20 cellular contexts compared by ENCODE assay signal in genomic region chr3:129006864-129007263, GRCh38. TPM values are rescaled to one million over a fixed set of nuclear protein-coding genes. Genes with fewer than 3 reads are reported as not detected.
"Had no signal": no experiment of that assay in that cellular context is flagged by ENCODE, and none has a peak within 500 bp of the region (broad histone marks: within the 10 kb centered on the region; RNA-seq: fewer than 3 reads in every experiment).

No MANE protein-coding gene starts in this region.

- ATAC-seq: mucosa of descending colon, natural killer cell had no signal

- H3K4me3 Mint-ChIP-seq: activated naive CD8-positive, alpha-beta T cell treated with anti-CD3 and anti-CD28 coated beads, Interleukin-2, amount 10 ng/mL, durations not matched to agents 7 days and 5 days; brain; memory B cell; natural killer cell; type B pancreatic cell had no signal

- H3K27ac ChIP-seq: coronary artery, neutrophil, suprapubic skin had no signal

- FAIRE-seq: frontal cortex, islet of Langerhans, small intestine had no signal

- DNase-seq: activated CD4-positive, CD25-positive, alpha-beta regulatory T cell treated with anti-CD3 and anti-CD28 coated beads, Interleukin-2, amount 50 U/mL, for 72 hours; activated naive CD4-positive, alpha-beta T cell; activated T-cell treated with anti-CD3 and anti-CD28 coated beads for 4 hours; central memory CD4-positive, alpha-beta T cell; mucosa of descending colon; natural killer cell; small intestine; stimulated activated CD4-positive, alpha-beta T cell treated with anti-CD3 and anti-CD28 coated beads, Interleukin-4, amount 100 ng/mL, for 24 hours; stimulated activated naive CD4-positive, alpha-beta T cell treated with Interleukin-2 at 50 U/mL for 16 hours; T-helper 9 cell had no signal

- H3K27ac Mint-ChIP-seq: activated naive CD8-positive, alpha-beta T cell treated with anti-CD3 and anti-CD28 coated beads, Interleukin-2, amount 10 ng/mL, durations not matched to agents 7 days and 5 days; memory B cell; natural killer cell had no signal

- H3K36me3 ChIP-seq: neutrophil, suprapubic skin had no signal

- H3K9me3 Mint-ChIP-seq: activated naive CD8-positive, alpha-beta T cell treated with anti-CD3 and anti-CD28 coated beads, Interleukin-2, amount 10 ng/mL, durations not matched to agents 7 days and 5 days; brain; memory B cell; natural killer cell; type B pancreatic cell had no signal

- H3K9me3 ChIP-seq: mucosa of descending colon, neutrophil, suprapubic skin had no signal

- H3K4me3 ChIP-seq: coronary artery, mucosa of descending colon, suprapubic skin had no signal

RNA-seq across cellular contexts. Expression of gene GP9, which starts 53.7 kb away (rescaled TPM):
- total RNA-seq: activated CD8-positive, alpha-beta memory T cell treated with anti-CD3 and anti-CD28 coated beads for 36 hours; activated naive CD8-positive, alpha-beta T cell treated with anti-CD3 and anti-CD28 coated beads, Interleukin-2, amount 10 ng/mL, durations not matched to agents 7 days and 5 days; frontal cortex; suprapubic skin had no signal
